ENCODE assay signal across 23 cellular contexts in the genomic region with DNA sequence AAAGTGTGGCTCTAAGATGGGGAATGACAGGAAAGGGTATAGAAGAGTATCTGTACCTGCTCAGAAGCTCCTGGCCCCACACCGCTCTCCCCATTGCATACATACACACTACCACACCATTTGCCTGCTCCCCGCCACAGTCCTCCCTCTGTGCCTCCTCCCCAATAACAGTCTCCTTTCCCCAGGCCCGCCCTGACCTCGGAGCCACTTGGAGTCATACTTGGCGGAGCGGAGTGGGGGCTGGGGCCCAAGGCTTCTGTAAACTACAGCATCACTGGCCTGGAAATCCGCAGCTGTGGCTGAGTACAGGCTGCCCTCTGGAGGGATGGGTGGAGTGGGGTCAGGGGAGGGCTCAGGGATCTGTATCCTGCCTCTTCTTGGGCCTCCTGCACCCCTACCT. TPM values are rescaled to one million over a fixed set of nuclear protein-coding genes. Genes with fewer than 3 reads are reported as not detected.
"Had no signal": no experiment of that assay in that cellular context is flagged by ENCODE, and none has a peak within 500 bp of the region (broad histone marks: within the 10 kb centered on the region; RNA-seq: fewer than 3 reads in every experiment).

No MANE protein-coding gene starts in this region.

- H3K4me2 ChIP-seq: KMS-11 had no signal

- H3K27me3 ChIP-seq: SJSA1 had no signal

- H3K4me3 ChIP-seq: SJSA1, SK-N-MC had no signal

- ATAC-seq: HepG2 had no signal

- H3K4me1 ChIP-seq: SJSA1 had no signal

- H3K36me3 ChIP-seq: SJSA1 had no signal

- DNase-seq: IMR-90, Kasumi-1, MM.1S, NCI-H1092 treated with DMSO at 0.1 percent for 48 hours, NCI-H1436, NCI-H187, NCI-H2029, NCI-H2081 treated with DMSO at 0.1 percent for 48 hours, NCI-H2171, NCI-H226, NCI-H446 treated with DMSO at 0.1 percent for 48 hours, NCI-H510A treated with DMSO at 0.1 percent for 48 hours, NCI-H526 treated with DMSO at 0.1 percent for 48 hours, NCI-H774, Right ventricle myocardium superior, RPMI8226, SIG-M5 had no signal

- H3K27ac ChIP-seq: KMS-11, SJSA1, SK-N-MC had no signal

- H3K9me3 ChIP-seq: SJSA1 had no signal

RNA-seq across cellular contexts. Expression of a gene that starts 18.7 kb away (rescaled TPM):
- total RNA-seq: HepG2, HT1080, IMR-90, M059J, SJSA1 had no signal

RNA-seq across cellular contexts. Expression of a gene that starts 38.0 kb away (rescaled TPM):
- total RNA-seq: HepG2, IMR-90, M059J, Right ventricle myocardium superior had no signal
